In the genomic region with DNA sequence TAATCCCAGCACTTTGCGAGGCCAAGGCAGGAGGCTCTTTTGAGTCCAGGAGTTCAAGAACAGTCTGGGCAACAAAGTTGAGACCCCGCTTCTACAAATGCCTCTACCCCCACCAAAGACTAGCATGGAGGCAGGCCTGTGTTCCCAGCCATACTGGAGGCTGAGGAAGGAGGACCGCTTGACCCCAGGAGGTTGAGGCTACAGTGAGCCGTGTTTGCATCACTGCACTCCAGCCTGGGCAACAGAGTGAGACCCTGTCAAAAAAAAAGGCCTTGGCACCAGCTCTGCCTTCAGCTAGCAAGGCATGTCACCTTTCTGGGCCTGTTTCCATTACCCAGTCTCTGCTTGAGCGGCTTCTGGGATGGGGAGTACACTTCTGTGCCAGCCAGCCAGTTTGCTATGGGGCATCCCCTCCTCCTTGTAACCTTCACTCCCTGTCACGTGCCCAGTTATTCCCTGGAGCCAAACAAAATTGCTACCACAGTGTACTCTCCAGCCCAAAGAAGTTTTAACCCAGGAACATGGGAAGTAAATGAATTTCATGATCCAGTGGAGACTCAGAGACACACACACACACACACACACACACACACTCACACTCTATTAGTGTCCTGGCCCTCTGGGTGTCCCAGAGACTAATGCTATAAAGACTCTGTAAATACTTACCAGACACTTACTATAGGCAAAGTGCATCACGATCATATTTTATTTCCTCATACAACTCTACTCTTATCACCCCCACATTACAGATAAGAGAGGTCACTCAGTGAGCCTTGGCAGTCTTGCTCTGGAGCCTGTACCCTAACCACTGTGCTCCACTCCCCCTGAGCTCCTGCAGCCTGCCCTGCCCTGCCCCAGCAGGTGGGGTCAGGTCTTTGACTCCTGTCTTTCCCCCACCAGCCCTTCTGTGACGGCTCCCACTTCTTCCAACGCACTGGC, we compare ENCODE assay signal across 9 cellular contexts. TPM values are rescaled to one million over a fixed set of nuclear protein-coding genes. Genes with fewer than 3 reads are reported as not detected.
DNase-seq lines count a peak whose midpoint lies in the region; ATAC-seq, FAIRE-seq and TF ChIP-seq lines count a peak whose summit lies in the region.
"Had no signal": no experiment of that assay in that cellular context is flagged by ENCODE, and none has a peak within 500 bp of the region (broad histone marks: within the 10 kb centered on the region; RNA-seq: fewer than 3 reads in every experiment).

No MANE protein-coding gene starts in this region.

- no peaks in the 10 kb centered on the region for H3K27me3 ChIP-seq in small intestine (ENCODE audit: control insufficient read depth in 2 of 2, insufficient read depth in 2 of 2, low read length in 2 of 2)

- H3K36me3 ChIP-seq in small intestine (ENCODE audit: control insufficient read depth in 2 of 2, insufficient read depth in 2 of 2, low read length in 2 of 2): peaks cover 0 to 2% of the 10 kb centered on the region in 2 donors

- no peak for ATAC-seq in activated B cell treated with CpG ODN at 0.5 μM for 24 hours (ENCODE audit: low read depth)
- ATAC-seq in left ventricle myocardium superior: peak; percentile 38
- no peak for ATAC-seq in GM18517 (IDR thresholded peaks at IDR 0.05; ENCODE audit: unreplicated experiment)

- no peak overlapping the region; the same call in 1 of the 2 replicates for H3K4me3 Mint-ChIP-seq in HFFc6
- peak overlapping the region; percentile 37 for H3K4me3 Mint-ChIP-seq in activated B cell treated with CpG ODN at 0.5 μM for 24 hours

- DNase-seq in HFFc6: no peak
- no peak for DNase-seq in activated B cell treated with CpG ODN at 0.5 μM for 24 hours
- no peak for DNase-seq in left ventricle myocardium superior
- peak; percentile 96 for DNase-seq in small intestine
- DNase-seq in G401 (ENCODE audit: low spot score): no peak
- no peak for DNase-seq in stimulated activated naive CD4-positive, alpha-beta T cell (lab: John Stamatoyannopoulos, UW)
- DNase-seq: stimulated activated CD4-positive, alpha-beta T cell treated with anti-CD3 and anti-CD28 coated beads, Interleukin-2, amount 100 ng/mL, for 24 hours had no signal

- H3K4me3 ChIP-seq in small intestine (ENCODE audit: low read depth in 1 of 2, low read length in 2 of 2): peak overlapping the region in 1 of 2 donors; percentile 65

- H3K27ac ChIP-seq in small intestine (ENCODE audit: low read depth in 1 of 2, low read length in 1 of 2): peak overlapping the region; percentile 94 to 99
- H3K27ac ChIP-seq: epithelial cell of prostate had no signal

- POLR2A ChIA-PET in activated B cell treated with CpG ODN at 0.5 μM for 24 hours (lab: Charles Lee): interaction anchor here (2.8 kb wide), 1 partner anchor 27 kb away, joined by 31 read pairs; the partner anchor contains the start of gene MLLT6

- H3K36me3 Mint-ChIP-seq in HFFc6 (ENCODE audit: low read depth): peaks cover 7% of the 10 kb centered on the region; the same call in 1 of the 2 replicates
- H3K36me3 Mint-ChIP-seq in activated B cell treated with CpG ODN at 0.5 μM for 24 hours (ENCODE audit: low read depth): peaks cover 4% of the 10 kb centered on the region

- H3K27ac Mint-ChIP-seq in HFFc6 (peak overlapping the region; percentile 87), activated B cell treated with CpG ODN at 0.5 μM for 24 hours (peak overlapping the region; percentile 62)

- H3K9me3 Mint-ChIP-seq in HFFc6 (no peaks in the 10 kb centered on the region), activated B cell treated with CpG ODN at 0.5 μM for 24 hours (no peaks in the 10 kb centered on the region)

- in situ Hi-C loops in G401 (cut with HindIII; ENCODE audit: low sequenced_read_pairs): no loop called here

- TF ChIP-seq CTCF in HFFc6 (IDR thresholded peaks at IDR 0.05) (no peak), activated B cell treated with CpG ODN at 0.5 μM for 24 hours (IDR thresholded peaks at IDR 0.05) (no peak)

- no peaks in the 10 kb centered on the region for H3K9me3 ChIP-seq in small intestine (ENCODE audit: control insufficient read depth, low read depth)

- peaks cover 7 to 10% of the 10 kb centered on the region in 2 donors for H3K4me1 ChIP-seq in small intestine (ENCODE audit: control insufficient read depth in 2 of 2, insufficient read depth in 1 of 2, low read depth in 1 of 2, low read length in 1 of 2)

- intact Hi-C loops in activated B cell treated with CpG ODN at 0.5 μM for 24 hours (cut with micrococcal nuclease) (loop anchor here (1.0 kb wide), 1 partner anchor 421 kb away; no protein-coding TSS in a partner anchor), left ventricle myocardium superior (cut with micrococcal nuclease) (no loop called here)

- 33 to 64% (median 49%) methylated on average over 9 of the region's 9 CpGs for WGBS in small intestine, 3 donors

- peaks cover 44% of the 10 kb centered on the region for H3K4me1 Mint-ChIP-seq in HFFc6 (ENCODE audit: low read depth)
- H3K4me1 Mint-ChIP-seq in activated B cell treated with CpG ODN at 0.5 μM for 24 hours: peaks cover 42% of the 10 kb centered on the region

- CTCF ChIA-PET in activated B cell treated with CpG ODN at 0.5 μM for 24 hours (lab: Charles Lee): interaction anchor here (1.4 to 4.2 kb wide), 4 partner anchors 28 to 174 kb away, joined by 3 to 41 read pairs (median 14); partner anchors contain the start of genes EPOP and MLLT6

- no peak for FAIRE-seq in small intestine (lab: Jason Lieb, UNC)

- peaks cover 8% of the 10 kb centered on the region for H3K27me3 Mint-ChIP-seq in HFFc6 (ENCODE audit: insufficient read depth)
- H3K27me3 Mint-ChIP-seq in activated B cell treated with CpG ODN at 0.5 μM for 24 hours: no peaks in the 10 kb centered on the region

RNA-seq across cellular contexts. Expression of gene CISD3, which starts 2.5 kb away (rescaled TPM):
- 10 to 100 TPM; 35.0 to 38.7 (median 36.6) TPM for total RNA-seq in HFFc6 (2021; fragmentation: NEBNext Ultra II Directional; extraction: Animal tissue kit (Norgen Biotek cat#: 25700))
- total RNA-seq in activated B cell treated with CpG ODN at 0.5 μM for 24 hours (11.2 and 12.1 TPM in 2 replicates), left ventricle myocardium superior (87.9 TPM)
- 100 to 1,000 TPM; 128 to 186 (median 135) TPM for polyA plus RNA-seq in small intestine
- 7.5 and 7.9 TPM in 2 replicates for total RNA-seq in G401 (2014; rRNA removed; shearing (Covaris generic))

RNA-seq across cellular contexts. Expression of gene PCGF2, which starts 15.5 kb away (rescaled TPM):
- total RNA-seq in HFFc6 (2021; fragmentation: NEBNext Ultra II Directional; extraction: Animal tissue kit (Norgen Biotek cat#: 25700)): 10 to 100 TPM; 59.7 to 73.5 (median 69.0) TPM
- not detected in 2 replicates for total RNA-seq in activated B cell treated with CpG ODN at 0.5 μM for 24 hours
- 23.8 TPM for total RNA-seq in left ventricle myocardium superior
- 10 to 100 TPM in 2 of 3 donors, 1 to 10 TPM in 1; 7.6 to 30.2 (median 16.7) TPM for polyA plus RNA-seq in small intestine
- 5.5 and 12.5 TPM in 2 replicates for total RNA-seq in G401 (2014; rRNA removed; shearing (Covaris generic))

RNA-seq across cellular contexts. Expression of gene PSMB3, which starts 19.9 kb away (rescaled TPM):
- total RNA-seq in HFFc6 (2021; fragmentation: NEBNext Ultra II Directional; extraction: Animal tissue kit (Norgen Biotek cat#: 25700)): 100 to 1,000 TPM; 232 to 273 (median 253) TPM
- total RNA-seq in activated B cell treated with CpG ODN at 0.5 μM for 24 hours (234 and 250 TPM in 2 replicates), left ventricle myocardium superior (167 TPM)
- polyA plus RNA-seq in small intestine: 100 to 1,000 TPM; 243 to 310 (median 253) TPM
- 277 and 414 TPM in 2 replicates for total RNA-seq in G401 (2014; rRNA removed; shearing (Covaris generic))

RNA-seq across cellular contexts. Expression of gene MLLT6, which starts 27.6 kb away (rescaled TPM):
- total RNA-seq in HFFc6 (2021; fragmentation: NEBNext Ultra II Directional; extraction: Animal tissue kit (Norgen Biotek cat#: 25700)): 10 to 100 TPM; 26.5 to 31.5 (median 30.2) TPM
- 166 and 192 TPM in 2 replicates for total RNA-seq in activated B cell treated with CpG ODN at 0.5 μM for 24 hours
- total RNA-seq in left ventricle myocardium superior: 88.0 TPM
- polyA plus RNA-seq in small intestine: 10 to 100 TPM; 19.5 to 48.2 (median 30.0) TPM
- 21.8 and 30.6 TPM in 2 replicates for total RNA-seq in G401 (2014; rRNA removed; shearing (Covaris generic))

RNA-seq across cellular contexts. Expression of gene EPOP, which starts 57.9 kb away (rescaled TPM):
- 1 to 10 TPM in 5 of 6 experiments, under 1 TPM in 1; 0.95 to 1.4 (median 1.3) TPM for total RNA-seq in HFFc6 (2021; fragmentation: NEBNext Ultra II Directional; extraction: Animal tissue kit (Norgen Biotek cat#: 25700))
- total RNA-seq in activated B cell treated with CpG ODN at 0.5 μM for 24 hours (2.8 and 3.0 TPM in 2 replicates), left ventricle myocardium superior (0.57 TPM)
- 1 to 10 TPM in 1 of 3 donors, under 1 TPM in 1, not detected in 1; 0.22 to 1.3 TPM for polyA plus RNA-seq in small intestine
- total RNA-seq in G401 (2014; rRNA removed; shearing (Covaris generic)): 46.5 and 50.5 TPM in 2 replicates
